Comparison of ENCODE assay signal across 32 cellular contexts in genomic region chr6:66096679-66097078, GRCh38.
"Had no signal": no experiment of that assay in that cellular context is flagged by ENCODE, and none has a peak within 500 bp of the region (broad histone marks: within the 10 kb centered on the region; RNA-seq: fewer than 3 reads in every experiment).

No MANE protein-coding gene starts in this region.

- H3K36me3 ChIP-seq: adrenal gland, breast epithelium, Peyer's patch, SJCRH30 had no signal

- H3K4me1 Mint-ChIP-seq: activated CD4-positive, alpha-beta T cell treated with anti-CD3 and anti-CD28 coated beads, Interleukin-2, amount 10 ng/mL, durations not matched to agents 24 days and 14 days; activated T-helper 17 cell treated with anti-CD3 and anti-CD28 coated beads, Interleukin-2, amount 50 U/mL, for 72 hours had no signal

- DNase-seq: activated CD4-positive, alpha-beta T cell treated with anti-CD3 and anti-CD28 coated beads, Interleukin-2, amount 10 ng/mL, durations not matched to agents 24 days and 14 days; activated CD4-positive, alpha-beta T cell treated with anti-CD3 and anti-CD28 coated beads, Interleukin-2, amount 50 U/mL, for 4 hours; activated CD8-positive, alpha-beta T cell treated with anti-CD3 and anti-CD28 coated beads for 36 hours; activated effector memory CD4-positive, alpha-beta T cell treated with anti-CD3 and anti-CD28 coated beads, Interleukin-2, amount 50 U/mL, for 16 hours; activated naive CD4-positive, alpha-beta T cell treated with anti-CD3 and anti-CD28 coated beads for 36 hours; activated T-cell treated with anti-CD3 and anti-CD28 coated beads, Interleukin-2, amount 50 U/mL, for 1 hour; activated T-cell treated with anti-CD3 and anti-CD28 coated beads, Interleukin-2, amount 50 U/mL, for 72 hours; adrenal gland; body of pancreas; caudate nucleus; NCI-H1092 treated with DMSO at 0.1 percent for 48 hours; NCI-H1417; NCI-H146; NCI-H187; NCI-H2029 treated with DMSO at 0.1 percent for 48 hours; NCI-H2107; NCI-H2171; NCI-H510A; NCI-H526; NCI-H748 treated with DMSO at 0.1 percent for 48 hours; NK-92 treated with Interleukin-12 subunit alpha and Interleukin-12 subunit beta, amount 100 ng/mL, for 24 hours; PC-3; Peyer's patch; RPMI8226; SHP77; SJCRH30; T1000 had no signal

- H3K4me1 ChIP-seq: adrenal gland, body of pancreas, breast epithelium, Peyer's patch, SJCRH30 had no signal

- H3K9me3 ChIP-seq: adrenal gland, body of pancreas, breast epithelium, SJCRH30 had no signal

- H3K27me3 Mint-ChIP-seq: activated CD4-positive, alpha-beta T cell treated with anti-CD3 and anti-CD28 coated beads, Interleukin-2, amount 10 ng/mL, durations not matched to agents 24 days and 14 days; activated CD8-positive, alpha-beta T cell treated with anti-CD3 and anti-CD28 coated beads for 36 hours; activated T-helper 17 cell treated with anti-CD3 and anti-CD28 coated beads, Interleukin-2, amount 50 U/mL, for 72 hours had no signal

- H3K27me3 ChIP-seq: adrenal gland, body of pancreas, breast epithelium, Peyer's patch, SJCRH30 had no signal

- H3K27ac Mint-ChIP-seq: activated CD4-positive, alpha-beta T cell treated with anti-CD3 and anti-CD28 coated beads, Interleukin-2, amount 10 ng/mL, durations not matched to agents 24 days and 14 days; activated CD8-positive, alpha-beta T cell treated with anti-CD3 and anti-CD28 coated beads for 36 hours; activated naive CD4-positive, alpha-beta T cell treated with anti-CD3 and anti-CD28 coated beads for 36 hours; activated naive CD4-positive, alpha-beta T cell treated with anti-CD3 and anti-CD28 coated beads, Interleukin-2, amount 50 U/mL, for 72 hours; activated T-cell treated with anti-CD3 and anti-CD28 coated beads, Interleukin-2, amount 50 U/mL, for 72 hours; activated T-helper 17 cell treated with anti-CD3 and anti-CD28 coated beads, Interleukin-2, amount 50 U/mL, for 72 hours had no signal

- H3K4me3 Mint-ChIP-seq: activated CD4-positive, alpha-beta T cell treated with anti-CD3 and anti-CD28 coated beads, Interleukin-2, amount 10 ng/mL, durations not matched to agents 24 days and 14 days; activated CD8-positive, alpha-beta T cell treated with anti-CD3 and anti-CD28 coated beads for 36 hours; activated naive CD4-positive, alpha-beta T cell treated with anti-CD3 and anti-CD28 coated beads for 36 hours; activated T-cell treated with anti-CD3 and anti-CD28 coated beads, Interleukin-2, amount 50 U/mL, for 72 hours; activated T-helper 17 cell treated with anti-CD3 and anti-CD28 coated beads, Interleukin-2, amount 50 U/mL, for 72 hours had no signal

- H3K27ac ChIP-seq: adrenal gland, body of pancreas, breast epithelium, Peyer's patch, SJCRH30, SK-N-MC had no signal

- ATAC-seq: activated CD8-positive, alpha-beta T cell treated with anti-CD3 and anti-CD28 coated beads for 36 hours; activated naive CD4-positive, alpha-beta T cell treated with anti-CD3 and anti-CD28 coated beads, Interleukin-2, amount 50 U/mL, for 72 hours; activated T-cell treated with anti-CD3 and anti-CD28 coated beads, Interleukin-2, amount 50 U/mL, for 72 hours; activated T-helper 17 cell treated with anti-CD3 and anti-CD28 coated beads, Interleukin-2, amount 50 U/mL, for 72 hours; body of pancreas; K562; PC-3 had no signal

- H3K4me3 ChIP-seq: adrenal gland, body of pancreas, breast epithelium, K562, Peyer's patch, SJCRH30, SK-N-MC had no signal
